ENCODE assay signal across 19 cellular contexts in genomic region chrX:155645180-155645579, GRCh38. TPM values are rescaled to one million over a fixed set of nuclear protein-coding genes. Genes with fewer than 3 reads are reported as not detected.
DNase-seq lines count a peak whose midpoint lies in the region; ATAC-seq and TF ChIP-seq lines count a peak whose summit lies in the region.
"Had no signal": no experiment of that assay in that cellular context is flagged by ENCODE, and none has a peak within 500 bp of the region (broad histone marks: within the 10 kb centered on the region; RNA-seq: fewer than 3 reads in every experiment).

No MANE protein-coding gene starts in this region.

- H3K4me3 ChIP-seq in GM23338 (no peak overlapping the region), endodermal cell (ENCODE audit: low read length) (no peak overlapping the region)
- H3K4me3 ChIP-seq: A549, GM23248, SJSA1 had no signal

- H3K9me3 ChIP-seq in endodermal cell (ENCODE audit: control insufficient read depth, low read length), result no peaks in the 10 kb centered on the region
- H3K9me3 ChIP-seq: A549, BE2C, SJSA1 had no signal

- no peak overlapping the region for H3K9ac ChIP-seq in endodermal cell (ENCODE audit: extremely low read depth, low read length, poor library complexity, severe bottlenecking)
- H3K9ac ChIP-seq: GM23248 had no signal

- H4K20me1 ChIP-seq in GM23338 (replicated peaks; ENCODE audit: insufficient read depth), result no peaks in the 10 kb centered on the region

- H3K9me2 ChIP-seq in GM23338 (ENCODE audit: insufficient read depth), result no peaks in the 10 kb centered on the region

- H3K36me3 Mint-ChIP-seq in activated T-cell treated with anti-CD3 and anti-CD28 coated beads, Interleukin-2, amount 50 U/mL, for 72 hours (ENCODE audit: insufficient read depth in 2 of 2), result no peaks in the 10 kb centered on the region
- no peaks in the 10 kb centered on the region for H3K36me3 Mint-ChIP-seq in activated T-cell treated with anti-CD3 and anti-CD28 coated beads, Interleukin-2, amount 50 U/mL, for 24 hours (ENCODE audit: low read depth)
- no peaks in the 10 kb centered on the region for H3K36me3 Mint-ChIP-seq in GM23338 (ENCODE audit: low read depth)
- no peaks in the 10 kb centered on the region for H3K36me3 Mint-ChIP-seq in endodermal cell (ENCODE audit: low read depth)

- H3K4me2 ChIP-seq in GM23338, result no peak overlapping the region
- H3K4me2 ChIP-seq: A549 had no signal

- 94% methylated on average over 2 of the region's 2 CpGs; no CpG with 5 or more reads in 1 of the 2 experiments for WGBS in endodermal cell (ENCODE audit: insufficient coverage in 1 of 2, insufficient read length in 1 of 2), 2 experiments

- peak; percentile 23 to 40 for ATAC-seq in activated T-cell treated with anti-CD3 and anti-CD28 coated beads, Interleukin-2, amount 50 U/mL, for 72 hours (replicated peaks in 1 of 2)
- ATAC-seq in GM23338 (no peak), GM19397 (IDR thresholded peaks at IDR 0.05; ENCODE audit: unreplicated experiment) (no peak)
- ATAC-seq: A549, Right ventricle myocardium inferior had no signal

- no peak overlapping the region for H3K27ac Mint-ChIP-seq in activated T-cell treated with anti-CD3 and anti-CD28 coated beads, Interleukin-2, amount 50 U/mL, for 72 hours
- H3K27ac Mint-ChIP-seq in activated T-cell treated with anti-CD3 and anti-CD28 coated beads, Interleukin-2, amount 50 U/mL, for 24 hours, result no peak overlapping the region
- H3K27ac Mint-ChIP-seq in GM23338 (no peak overlapping the region), endodermal cell (peak overlapping the region; percentile 10)

- no peaks in the 10 kb centered on the region for H3K79me2 ChIP-seq in GM23338 (replicated peaks; ENCODE audit: insufficient read depth)

- H3K27ac ChIP-seq in GM23338 (ENCODE audit: low read depth) (no peak overlapping the region), endodermal cell (ENCODE audit: low read depth, low read length) (no peak overlapping the region)
- H3K27ac ChIP-seq: A549, GM23248, SJSA1 had no signal

- TF ChIP-seq CTCF in GM23338 (conservative IDR thresholded peaks at IDR 0.05; ENCODE audit: low read depth in 2 of 2), result no peak
- peak; percentile 36 for TF ChIP-seq CTCF in endodermal cell (conservative IDR thresholded peaks at IDR 0.05)

- H2AFZ ChIP-seq in GM23338, result no peak overlapping the region
- H2AFZ ChIP-seq: GM23248 had no signal

- no peaks in the 10 kb centered on the region for H3F3A ChIP-seq in GM23338 (replicated peaks; ENCODE audit: low read depth)

- peaks cover 10% of the 10 kb centered on the region for H3K4me1 Mint-ChIP-seq in activated T-cell treated with anti-CD3 and anti-CD28 coated beads, Interleukin-2, amount 50 U/mL, for 72 hours (ENCODE audit: low read depth)
- H3K4me1 Mint-ChIP-seq in activated T-cell treated with anti-CD3 and anti-CD28 coated beads, Interleukin-2, amount 50 U/mL, for 24 hours (ENCODE audit: low read depth), result peaks cover 4% of the 10 kb centered on the region
- H3K4me1 Mint-ChIP-seq in GM23338 (peaks cover 8% of the 10 kb centered on the region; the same call in 2 of the 3 replicates), endodermal cell (peaks cover 12% of the 10 kb centered on the region)

- H3K27me3 ChIP-seq in GM23338 (ENCODE audit: insufficient read depth) (no peaks in the 10 kb centered on the region), endodermal cell (ENCODE audit: control insufficient read depth, insufficient read depth, low read length, poor library complexity, severe bottlenecking) (no peaks in the 10 kb centered on the region)
- H3K27me3 ChIP-seq: BE2C, SJSA1 had no signal

- H3K9me3 Mint-ChIP-seq in activated T-cell treated with anti-CD3 and anti-CD28 coated beads, Interleukin-2, amount 50 U/mL, for 72 hours, result peaks cover 2% of the 10 kb centered on the region in 2 donors
- no peaks in the 10 kb centered on the region for H3K9me3 Mint-ChIP-seq in activated T-cell treated with anti-CD3 and anti-CD28 coated beads, Interleukin-2, amount 50 U/mL, for 24 hours
- H3K9me3 Mint-ChIP-seq in GM23338, result peaks cover 4% of the 10 kb centered on the region; the same call in 1 of the 3 replicates
- H3K9me3 Mint-ChIP-seq in endodermal cell, result peaks cover 68% of the 10 kb centered on the region

- H3K4me3 Mint-ChIP-seq in activated T-cell treated with anti-CD3 and anti-CD28 coated beads, Interleukin-2, amount 50 U/mL, for 72 hours, result no peak overlapping the region
- no peak overlapping the region for H3K4me3 Mint-ChIP-seq in activated T-cell treated with anti-CD3 and anti-CD28 coated beads, Interleukin-2, amount 50 U/mL, for 24 hours
- H3K4me3 Mint-ChIP-seq in GM23338 (no peak overlapping the region), endodermal cell (no peak overlapping the region)

- H3K36me3 ChIP-seq in GM23338 (ENCODE audit: insufficient read depth) (no peaks in the 10 kb centered on the region), endodermal cell (ENCODE audit: control insufficient read depth, insufficient read depth, low read length) (no peaks in the 10 kb centered on the region)
- H3K36me3 ChIP-seq: BE2C, SJSA1 had no signal

- H3K27me3 Mint-ChIP-seq in activated T-cell treated with anti-CD3 and anti-CD28 coated beads, Interleukin-2, amount 50 U/mL, for 72 hours (ENCODE audit: low read depth), result peaks cover 10% of the 10 kb centered on the region
- H3K27me3 Mint-ChIP-seq in activated T-cell treated with anti-CD3 and anti-CD28 coated beads, Interleukin-2, amount 50 U/mL, for 24 hours, result peaks cover 20% of the 10 kb centered on the region
- H3K27me3 Mint-ChIP-seq in GM23338 (ENCODE audit: insufficient read depth, low read depth, poor library complexity) (peaks cover 1% of the 10 kb centered on the region), endodermal cell (ENCODE audit: insufficient read depth) (no peaks in the 10 kb centered on the region)

- H3K4me1 ChIP-seq in GM23338 (ENCODE audit: insufficient read depth), result no peaks in the 10 kb centered on the region
- H3K4me1 ChIP-seq in endodermal cell (ENCODE audit: control insufficient read depth, insufficient read depth, low read length), result no peaks in the 10 kb centered on the region
- H3K4me1 ChIP-seq: A549, BE2C, SJSA1 had no signal

- DNase-seq in activated T-cell treated with anti-CD3 and anti-CD28 coated beads, Interleukin-2, amount 50 U/mL, for 72 hours, result no peak
- no peak for DNase-seq in activated T-cell treated with anti-CD3 and anti-CD28 coated beads, Interleukin-2, amount 50 U/mL, for 24 hours
- DNase-seq in GM23338 (ENCODE audit: low spot score), result peak; percentile 11
- peak; percentile 12 for DNase-seq in M059J (ENCODE audit: low read depth)
- DNase-seq in endodermal cell, result peak; percentile 44
- no peak for DNase-seq in OCI-M2 (lab: John Stamatoyannopoulos, UW; ENCODE audit: unreplicated experiment)
- DNase-seq: BE2C, DMS79 treated with DMSO at 0.1 percent for 48 hours, GM23248, NCI-H1092 treated with DMSO at 0.1 percent for 48 hours, NCI-H1436 treated with DMSO at 0.1 percent for 48 hours, NCI-H1930, NCI-H226, NCI-H510A treated with DMSO at 0.1 percent for 48 hours, NCI-H748 treated with DMSO at 0.1 percent for 48 hours had no signal

RNA-seq across cellular contexts. Expression of gene TMLHE, which starts 32.4 kb away (rescaled TPM):
- 10 to 100 TPM; 19.5 to 20.7 TPM for total RNA-seq in activated T-cell treated with anti-CD3 and anti-CD28 coated beads, Interleukin-2, amount 50 U/mL, for 72 hours
- total RNA-seq in GM23338 (2014; rRNA removed; shearing (Covaris generic)), result 10.1 and 15.7 TPM in 2 replicates
- 9.3 and 9.6 TPM in 2 replicates for polyA plus RNA-seq in GM23338 (2016; fragmentation: Nextera tagmentation; extraction: Ambion mirVana)
- 10.9 and 19.3 TPM in 2 replicates for total RNA-seq in M059J (2014; rRNA removed; shearing (Covaris generic))
- total RNA-seq in endodermal cell, result 10 to 100 TPM; 20.5 to 24.1 TPM
- polyA plus RNA-seq in endodermal cell (2013, experiment 1 of 2), result 19.9 TPM
- polyA plus RNA-seq in endodermal cell (2013, experiment 2 of 2), result 16.8 TPM

RNA-seq across cellular contexts. Expression of gene SPRY3, which starts 32.8 kb away (rescaled TPM):
- total RNA-seq in activated T-cell treated with anti-CD3 and anti-CD28 coated beads, Interleukin-2, amount 50 U/mL, for 72 hours, result under 1 TPM; 0.36 to 0.46 TPM
- 3.8 and 4.0 TPM in 2 replicates for total RNA-seq in GM23338 (2014; rRNA removed; shearing (Covaris generic))
- polyA plus RNA-seq in GM23338 (2016; fragmentation: Nextera tagmentation; extraction: Ambion mirVana), result 0.65 and 0.83 TPM in 2 replicates
- total RNA-seq in M059J (2014; rRNA removed; shearing (Covaris generic)), result 0.94 and 1.3 TPM in 2 replicates
- 1 to 10 TPM; 1.2 to 1.5 TPM for total RNA-seq in endodermal cell
- polyA plus RNA-seq in endodermal cell (2013, experiment 1 of 2), result 1.1 TPM
- 1.0 TPM for polyA plus RNA-seq in endodermal cell (2013, experiment 2 of 2)

Comparison
In these comparisons a context has a peak if more than half of its experiments do, and no peak if none do; other contexts are left out.
1. ATAC-seq: peak in activated T-cell treated with anti-CD3 and anti-CD28 coated beads, Interleukin-2, amount 50 U/mL, for 72 hours (2 of 2); none in GM23338 (single experiment) and GM19397 (single experiment).
2. DNase-seq: peak in GM23338 (single experiment), M059J (single experiment) and endodermal cell (single experiment); none in activated T-cell treated with anti-CD3 and anti-CD28 coated beads, Interleukin-2, amount 50 U/mL, for 72 hours (0 of 2), activated T-cell treated with anti-CD3 and anti-CD28 coated beads, Interleukin-2, amount 50 U/mL, for 24 hours (single experiment) and OCI-M2 (single experiment).